Comparison of ENCODE assay signal across 11 cellular contexts in genomic region chr1:26190373-26190987, GRCh38. TPM values are rescaled to one million over a fixed set of nuclear protein-coding genes. Genes with fewer than 3 reads are reported as not detected.
DNase-seq lines count a peak whose midpoint lies in the region; ATAC-seq, FAIRE-seq and TF ChIP-seq lines count a peak whose summit lies in the region.
"Had no signal": no experiment of that assay in that cellular context is flagged by ENCODE, and none has a peak within 500 bp of the region (broad histone marks: within the 10 kb centered on the region; RNA-seq: fewer than 3 reads in every experiment).

CATSPER4 (plus strand) TSS chr1:26190602; CDS start chr1:26190628, 26 bp downstream.

- no peak within 1 kb of the TSS for H3K4me2 ChIP-seq in A549

- no peak for FAIRE-seq in A549 (lab: Jason Lieb, UNC)

- H3K36me3 Mint-ChIP-seq in T-helper 17 cell (ENCODE audit: low read depth), result no peaks in the 10 kb centered on the region

- H3K27me3 Mint-ChIP-seq in T-helper 17 cell, result no peaks in the 10 kb centered on the region

- H3K9me3 ChIP-seq in A549, result no peaks in the 10 kb centered on the region
- no peaks in the 10 kb centered on the region for H3K9me3 ChIP-seq in T-helper 17 cell (ENCODE audit: control insufficient read depth, low read length, poor library complexity, severe bottlenecking)
- no peaks in the 10 kb centered on the region for H3K9me3 ChIP-seq in iPS-15b (ENCODE audit: control insufficient read depth, insufficient read depth, low read length)
- no peaks in the 10 kb centered on the region for H3K9me3 ChIP-seq in spleen
- no peaks in the 10 kb centered on the region for H3K9me3 ChIP-seq in tibial nerve
- H3K9me3 ChIP-seq: adrenal gland had no signal

- H3K27me3 ChIP-seq in iPS-15b (ENCODE audit: control insufficient read depth, insufficient read depth, low read length), result no peaks in the 10 kb centered on the region
- H3K27me3 ChIP-seq in spleen (replicated peaks in 1 of 7), result no peaks in the 10 kb centered on the region
- no peaks in the 10 kb centered on the region for H3K27me3 ChIP-seq in tibial nerve
- H3K27me3 ChIP-seq: adrenal gland had no signal

- DNase-seq in A549 (ENCODE audit: low read depth in 1 of 2, low spot score in 1 of 2) (peak; percentile 44 to 57), T-helper 17 cell (no peak), spleen (no peak), T-helper 9 cell (no peak), tibial nerve (ENCODE audit: low spot score in 2 of 2) (no peak)
- DNase-seq: adrenal gland, NCI-H2171 treated with DMSO at 0.1 percent for 48 hours had no signal

- CTCF ChIA-PET in A549 (lab: Yijun Ruan, JAX), result interaction anchor here (0.7 to 3.2 kb wide), 7 partner anchors 14 to 201 kb away, joined by 3 to 15 read pairs (median 3); partner anchors contain the start of genes CEP85 and ZNF593

- TF ChIP-seq EP300 in A549 (IDR thresholded peaks at IDR 0.05) (no peak), tibial nerve (IDR thresholded peaks at IDR 0.05) (no peak)

- no peak within 1 kb of the TSS for H3K9ac ChIP-seq in iPS-15b (ENCODE audit: low read depth, low read length)

- H3K4me3 Mint-ChIP-seq in T-helper 17 cell, result no peak within 1 kb of the TSS

- no peaks in the 10 kb centered on the region for H3K4me1 ChIP-seq in A549
- H3K4me1 ChIP-seq in iPS-15b (ENCODE audit: control insufficient read depth, insufficient read depth, low read length), result peaks cover 4% of the 10 kb centered on the region
- no peaks in the 10 kb centered on the region for H3K4me1 ChIP-seq in spleen
- H3K4me1 ChIP-seq in tibial nerve, result no peaks in the 10 kb centered on the region
- H3K4me1 ChIP-seq: adrenal gland had no signal

- no peak within 1 kb of the TSS for H3K4me3 ChIP-seq in A549
- H3K4me3 ChIP-seq in iPS-15b (ENCODE audit: low read depth, low read length), result peak within 1 kb of the TSS; percentile 2
- H3K4me3 ChIP-seq in spleen, result no peak within 1 kb of the TSS
- no peak within 1 kb of the TSS for H3K4me3 ChIP-seq in tibial nerve
- H3K4me3 ChIP-seq: adrenal gland had no signal

- peaks cover 16% of the 10 kb centered on the region for H3K4me1 Mint-ChIP-seq in T-helper 17 cell

- WGBS in A549 (ENCODE audit: missing lambda C conversion rate), result 55% methylated on average over 12 of the region's 16 CpGs
- WGBS in spleen, 5 donors, result 55 to 68% (median 61%) methylated on average over 16 of the region's 16 CpGs
- 42 to 49% methylated on average over 16 of the region's 16 CpGs for WGBS in tibial nerve, 2 donors

- intact Hi-C loops in spleen (cut with DNase I; ENCODE audit: low total_unique reads), result no loop called here

- H3K27ac ChIP-seq in A549 (no peak within 1 kb of the TSS), spleen (no peak within 1 kb of the TSS), tibial nerve (no peak within 1 kb of the TSS)
- H3K27ac ChIP-seq: adrenal gland had no signal

- TF ChIP-seq CTCF in A549 (IDR thresholded peaks at IDR 0.05) (no peak), GM12872 (IDR thresholded peaks at IDR 0.05; ENCODE audit: insufficient read depth, low read depth, low read length) (peak; percentile 13; the same call in 1 of the 3 replicates), spleen (IDR thresholded peaks at IDR 0.05 in 8 of 11, conservative IDR thresholded peaks at IDR 0.05 in 3 of 11) (peak in 1 of 11 experiments; percentile 30), tibial nerve (IDR thresholded peaks at IDR 0.05) (peak in 1 of 5 experiments; percentile 10)

- ATAC-seq in A549, result peak; percentile 62 to 81; a peak in 5 of 6 replicates
- no peak for ATAC-seq in T-helper 17 cell
- no peak for ATAC-seq in GM18861 (IDR thresholded peaks at IDR 0.05; ENCODE audit: unreplicated experiment)

- peak within 1 kb of the TSS; percentile 1 for H3K27ac Mint-ChIP-seq in T-helper 17 cell

- POLR2A ChIA-PET in A549 (lab: Yijun Ruan, JAX), result no interaction called here

- peak in 1 of 2 experiments; percentile 31; a peak in 1 of 5 replicates for TF ChIP-seq RAD21 in A549 (conservative IDR thresholded peaks at IDR 0.05 in 1 of 2, IDR thresholded peaks at IDR 0.05 in 1 of 2)

- peaks cover 9% of the 10 kb centered on the region for H3K36me3 ChIP-seq in iPS-15b (ENCODE audit: control insufficient read depth, insufficient read depth, low read length)
- no peaks in the 10 kb centered on the region for H3K36me3 ChIP-seq in spleen
- peaks cover 0 to 27% (median 0%) of the 10 kb centered on the region in 3 donors for H3K36me3 ChIP-seq in tibial nerve
- H3K36me3 ChIP-seq: adrenal gland had no signal

- no peak for TF ChIP-seq POLR2A in A549 (IDR thresholded peaks at IDR 0.05; ENCODE audit: low read length)
- no peak for TF ChIP-seq POLR2A in spleen (IDR thresholded peaks at IDR 0.05)
- TF ChIP-seq POLR2A in tibial nerve (IDR thresholded peaks at IDR 0.05), result no peak

TF ChIP-seq in A549, 52 proteins besides CTCF, POLR2A, EP300 and RAD21:
- no peak for TF ChIP-seq HMGXB4 (CRISPR knock-in tag; IDR thresholded peaks at IDR 0.05; ENCODE audit: borderline replicate concordance)
- no peak for TF ChIP-seq NFE2L2 (conservative IDR thresholded peaks at IDR 0.05; ENCODE audit: low read length)
- no peak for TF ChIP-seq MYC (IDR thresholded peaks at IDR 0.05; ENCODE audit: borderline replicate concordance, low read length)

RNA-seq across cellular contexts. Expression of gene CATSPER4, which starts in this region (rescaled TPM):
- not detected in 2 replicates for polyA plus RNA-seq in A549 (2011; rRNA removed)
- not detected in 2 replicates for polyA plus RNA-seq in A549 (2012; cell fraction: cytosol; rRNA removed)
- not detected in 2 replicates for polyA plus RNA-seq in A549 (2012; cell fraction: nucleus; rRNA removed)
- not detected in 3 replicates for polyA plus RNA-seq in A549 (2017; fragmentation: RNase III; extraction: RNeasy Plus Mini Kit Qiagen cat#74134 plus additional on column Dnase treatment)
- not detected in 2 replicates for polyA minus RNA-seq in A549 (2011; rRNA and poly(A)+ RNA removed)
- not detected for total RNA-seq in T-helper 17 cell
- not detected for total RNA-seq in spleen
- under 1 TPM in 1 of 3 donors, not detected in 2; 0.03 TPM for polyA plus RNA-seq in spleen
- not detected for total RNA-seq in tibial nerve
- total RNA-seq: adrenal gland, pulmonary artery endothelial cell had no signal
- polyA plus RNA-seq: adrenal gland had no signal

Comparison
In these comparisons a context has a peak if more than half of its experiments do, and no peak if none do; other contexts are left out.
1. Peak in DNase-seq and ATAC-seq in A549; RNA of the gene not detected or under 1 TPM.